25 cellular contexts compared by ENCODE assay signal in the genomic region with DNA sequence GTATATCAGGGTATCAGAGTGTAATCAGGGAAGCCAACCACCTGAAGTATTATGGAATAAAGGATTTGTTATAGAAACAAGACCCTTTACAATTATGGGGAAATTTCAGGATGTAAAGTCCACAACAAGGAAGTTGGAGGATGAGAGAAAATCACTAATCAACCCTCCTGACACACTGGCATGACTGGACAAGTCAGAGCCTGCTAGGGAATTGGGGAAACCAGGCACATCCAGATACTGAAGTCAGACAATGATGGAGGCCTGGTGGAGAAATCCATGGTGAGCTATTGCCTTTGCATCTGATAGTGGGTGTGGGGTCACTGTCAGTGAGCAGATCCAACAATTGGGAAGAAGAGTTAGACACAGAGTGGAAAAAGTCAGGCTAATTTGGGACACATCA.
A peak's percentile ranks its signal among the peaks of the same experiment; 100 is the strongest.
DNase-seq lines count a peak whose midpoint lies in the region; ATAC-seq, FAIRE-seq and TF ChIP-seq lines count a peak whose summit lies in the region.
"Had no signal": no experiment of that assay in that cellular context is flagged by ENCODE, and none has a peak within 500 bp of the region (broad histone marks: within the 10 kb centered on the region; RNA-seq: fewer than 3 reads in every experiment).

No MANE protein-coding gene starts in this region.

- no peak overlapping the region for H3K4me3 ChIP-seq in mammary epithelial cell (replicated peaks in 1 of 3; ENCODE audit: insufficient read depth in 1 of 3, low read depth in 2 of 3, low read length in 3 of 3)
- no peak overlapping the region for H3K4me3 ChIP-seq in keratinocyte (ENCODE audit: control insufficient read depth in 2 of 3, extremely low read depth in 1 of 3, insufficient read depth in 2 of 3, low read depth in 1 of 3, low read length in 3 of 3)
- H3K4me3 ChIP-seq: A549; BLaER1 treated with 17β-estradiol and CSF1 and Interleukin-3, amounts not matched to agents 10 nM and 100 nM; HAP-1 had no signal

- H3K4me2 ChIP-seq in mammary epithelial cell (ENCODE audit: insufficient read depth, low read depth, low read length) = peak overlapping the region; percentile 40
- no peak overlapping the region for H3K4me2 ChIP-seq in keratinocyte (ENCODE audit: control insufficient read depth, extremely low read depth, insufficient read depth, low read depth, low read length)
- H3K4me2 ChIP-seq: A549; BLaER1 treated with 17β-estradiol and CSF1 and Interleukin-3, amounts not matched to agents 10 nM and 100 nM had no signal

- no peaks in the 10 kb centered on the region for H3K36me3 ChIP-seq in mammary epithelial cell (ENCODE audit: insufficient read depth, low read length)
- no peaks in the 10 kb centered on the region for H3K36me3 ChIP-seq in keratinocyte (ENCODE audit: control insufficient read depth in 2 of 2, extremely low read depth in 1 of 2, insufficient read depth in 2 of 2, low read length in 2 of 2)
- H3K36me3 ChIP-seq: BE2C; BLaER1 treated with 17β-estradiol and CSF1 and Interleukin-3, amounts not matched to agents 10 nM and 100 nM; HAP-1 had no signal

- H3K79me2 ChIP-seq in mammary epithelial cell (ENCODE audit: insufficient read depth, low read length) (no peaks in the 10 kb centered on the region), keratinocyte (ENCODE audit: control insufficient read depth, insufficient read depth, low read length) (no peaks in the 10 kb centered on the region)

- BruUV-seq in mammary epithelial cell (replicated peaks; lab: Mats Ljungman, UMichigan) = no TSS peak

- CTCF ChIA-PET in mammary epithelial cell (lab: Charles Lee; ENCODE audit: low non-redundant PET) = no interaction called here

- H3K9ac ChIP-seq in mammary epithelial cell (ENCODE audit: insufficient read depth, low read length) = no peak overlapping the region
- H3K9ac ChIP-seq in keratinocyte (ENCODE audit: control insufficient read depth, extremely low read depth, insufficient read depth, low read length) = no peak overlapping the region
- H3K9ac ChIP-seq: BLaER1 treated with 17β-estradiol and CSF1 and Interleukin-3, amounts not matched to agents 10 nM and 100 nM had no signal

- no peaks in the 10 kb centered on the region for H3K9me1 ChIP-seq in keratinocyte (ENCODE audit: control insufficient read depth, extremely low read depth, insufficient read depth, low read length)

- H3K27ac ChIP-seq in mammary epithelial cell (ENCODE audit: insufficient read depth, low read depth, low read length) (no peak overlapping the region), epithelial cell of prostate (no peak overlapping the region), keratinocyte (ENCODE audit: control insufficient read depth, insufficient read depth, low read length) (no peak overlapping the region)
- H3K27ac ChIP-seq: A549; BLaER1 treated with 17β-estradiol and CSF1 and Interleukin-3, amounts not matched to agents 10 nM and 100 nM had no signal

- peaks cover 7% of the 10 kb centered on the region for H3K4me1 ChIP-seq in mammary epithelial cell (ENCODE audit: insufficient read depth, low read length)
- peaks cover 6% of the 10 kb centered on the region for H3K4me1 ChIP-seq in keratinocyte (ENCODE audit: control insufficient read depth, extremely low read depth, insufficient read depth, low read length)
- H3K4me1 ChIP-seq: A549, BE2C, HAP-1 had no signal

- dilution Hi-C loops in mammary epithelial cell (cut with HindIII; ENCODE audit: low sequenced_read_pairs) = no loop called here
- dilution Hi-C loops in keratinocyte (cut with MboI; ENCODE audit: extremely low pct_ligation_motif_present, low sequenced_read_pairs) = no loop called here

- FAIRE-seq in keratinocyte (lab: Jason Lieb, UNC) = peak; percentile 77
- FAIRE-seq: GM12891, GM18507, H54 had no signal

- intact Hi-C loops in mammary epithelial cell (cut with micrococcal nuclease) = no loop called here

- ATAC-seq in GM21619 (IDR thresholded peaks at IDR 0.05; ENCODE audit: unreplicated experiment) = no peak
- ATAC-seq: A549 had no signal

- H3K27me3 ChIP-seq in mammary epithelial cell (ENCODE audit: insufficient read depth, low read length) (no peaks in the 10 kb centered on the region), keratinocyte (ENCODE audit: control insufficient read depth, extremely low read depth, insufficient read depth, low read length) (no peaks in the 10 kb centered on the region)
- H3K27me3 ChIP-seq: BE2C; BLaER1 treated with 17β-estradiol and CSF1 and Interleukin-3, amounts not matched to agents 10 nM and 100 nM had no signal

- no peaks in the 10 kb centered on the region for H3K9me3 ChIP-seq in mammary epithelial cell (replicated peaks; ENCODE audit: insufficient read depth, low read length)
- H3K9me3 ChIP-seq in keratinocyte (ENCODE audit: control insufficient read depth, low read depth, low read length) = no peaks in the 10 kb centered on the region
- H3K9me3 ChIP-seq: A549; BE2C; BLaER1 treated with 17β-estradiol and CSF1 and Interleukin-3, amounts not matched to agents 10 nM and 100 nM; HAP-1 had no signal

- H2AFZ ChIP-seq in mammary epithelial cell (ENCODE audit: low read depth, low read length) (peak overlapping the region; percentile 90), keratinocyte (ENCODE audit: control insufficient read depth, low read length) (no peak overlapping the region)

- H4K20me1 ChIP-seq in mammary epithelial cell (ENCODE audit: insufficient read depth, low read length) (no peaks in the 10 kb centered on the region), keratinocyte (ENCODE audit: control insufficient read depth, extremely low read depth, insufficient read depth, low read length) (no peaks in the 10 kb centered on the region)
- H4K20me1 ChIP-seq: BLaER1 treated with 17β-estradiol and CSF1 and Interleukin-3, amounts not matched to agents 10 nM and 100 nM had no signal

- peak; percentile 63 for DNase-seq in HPDE6-E6E7 (ENCODE audit: extremely low spot score)
- DNase-seq in mammary epithelial cell = peak; percentile 60
- DNase-seq in epithelial cell of prostate (ENCODE audit: low read depth, low spot score) = peak; percentile 44
- no peak for DNase-seq in keratinocyte (ENCODE audit: low read depth, low spot score)
- DNase-seq in COR-L47 (lab: John Stamatoyannopoulos, UW) = no peak
- no peak for DNase-seq in stimulated activated CD8-positive, alpha-beta memory T cell treated with anti-CD3 and anti-CD28 coated beads, Interleukin-4, amount 100 ng/mL, for 48 hours
- DNase-seq: 8988T; ACHN; AML-193; BE2C; Calu3; CD4-positive, alpha-beta T cell; CD8-positive, alpha-beta memory T cell; DMS53; DMS79 treated with DMSO at 0.1 percent for 48 hours; GF-D8; GOT3; HFFc6 had no signal

- in situ Hi-C loops in mammary epithelial cell (cut with MboI; ENCODE audit: low sequenced_read_pairs in 2 of 2) = no loop called here

- no peak for TF ChIP-seq CTCF in mammary epithelial cell (conservative IDR thresholded peaks at IDR 0.05 in 1 of 2, IDR thresholded peaks at IDR 0.05 in 1 of 2; ENCODE audit: extremely low read depth in 1 of 2, insufficient read depth in 1 of 2, low read depth in 1 of 2, low read length in 2 of 2)
- TF ChIP-seq CTCF in keratinocyte (optimal IDR thresholded peaks at IDR 0.05 in 1 of 3, IDR thresholded peaks at IDR 0.05 in 1 of 3, conservative IDR thresholded peaks at IDR 0.05 in 1 of 3; ENCODE audit: extremely low read depth in 1 of 3, insufficient read depth in 2 of 3, low read length in 3 of 3) = no peak

Comparison
In these comparisons a context has a peak if more than half of its experiments do, and no peak if none do; other contexts are left out.
1. DNase-seq: peak in HPDE6-E6E7 (single experiment), mammary epithelial cell (single experiment) and epithelial cell of prostate (single experiment); none in keratinocyte (single experiment), COR-L47 (single experiment) and stimulated activated CD8-positive, alpha-beta memory T cell treated with anti-CD3 and anti-CD28 coated beads, Interleukin-4, amount 100 ng/mL, for 48 hours (single experiment).